1 cellular context compared by ENCODE assay signal in the genomic region with DNA sequence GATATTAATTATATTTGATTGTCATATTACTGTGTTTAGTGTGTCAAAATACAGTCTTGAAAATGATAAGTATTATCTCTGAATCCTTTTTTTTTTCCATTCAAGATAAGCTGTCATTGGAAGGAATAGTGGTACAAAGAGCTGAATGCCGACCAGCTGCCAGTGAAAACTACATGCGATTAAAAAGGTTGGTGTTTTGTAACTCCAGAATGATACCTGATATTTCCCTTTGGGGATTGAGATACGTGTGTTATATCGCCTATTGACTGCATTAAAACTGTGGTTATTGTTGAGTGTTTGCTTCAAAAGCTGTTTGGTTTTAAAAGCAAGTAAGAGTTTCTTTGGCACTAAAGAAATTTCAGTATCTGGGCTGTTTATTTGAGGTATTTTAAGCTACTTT.
TF ChIP-seq lines count a peak whose summit lies in the region.

No MANE protein-coding gene starts in this region.

TF ChIP-seq in SK-N-SH, 30 proteins besides CTCF, POLR2A, EP300 and RAD21 (continued from another document):
- TF ChIP-seq, protein P1, sequence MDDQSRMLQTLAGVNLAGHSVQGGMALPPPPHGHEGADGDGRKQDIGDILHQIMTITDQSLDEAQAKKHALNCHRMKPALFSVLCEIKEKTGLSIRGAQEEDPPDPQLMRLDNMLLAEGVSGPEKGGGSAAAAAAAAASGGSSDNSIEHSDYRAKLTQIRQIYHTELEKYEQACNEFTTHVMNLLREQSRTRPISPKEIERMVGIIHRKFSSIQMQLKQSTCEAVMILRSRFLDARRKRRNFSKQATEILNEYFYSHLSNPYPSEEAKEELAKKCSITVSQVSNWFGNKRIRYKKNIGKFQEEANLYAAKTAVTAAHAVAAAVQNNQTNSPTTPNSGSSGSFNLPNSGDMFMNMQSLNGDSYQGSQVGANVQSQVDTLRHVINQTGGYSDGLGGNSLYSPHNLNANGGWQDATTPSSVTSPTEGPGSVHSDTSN (IDR thresholded peaks at IDR 0.05): no peak
- no peak for TF ChIP-seq ZBTB33 (IDR thresholded peaks at IDR 0.05; ENCODE audit: borderline replicate concordance, low read depth)
- no peak for TF ChIP-seq RFX5 (IDR thresholded peaks at IDR 0.05; ENCODE audit: low read length)
- TF ChIP-seq TAF1 (IDR thresholded peaks at IDR 0.05; ENCODE audit: borderline replicate concordance, low read depth, low read length): no peak
